23 cellular contexts compared by ENCODE assay signal in the genomic region with DNA sequence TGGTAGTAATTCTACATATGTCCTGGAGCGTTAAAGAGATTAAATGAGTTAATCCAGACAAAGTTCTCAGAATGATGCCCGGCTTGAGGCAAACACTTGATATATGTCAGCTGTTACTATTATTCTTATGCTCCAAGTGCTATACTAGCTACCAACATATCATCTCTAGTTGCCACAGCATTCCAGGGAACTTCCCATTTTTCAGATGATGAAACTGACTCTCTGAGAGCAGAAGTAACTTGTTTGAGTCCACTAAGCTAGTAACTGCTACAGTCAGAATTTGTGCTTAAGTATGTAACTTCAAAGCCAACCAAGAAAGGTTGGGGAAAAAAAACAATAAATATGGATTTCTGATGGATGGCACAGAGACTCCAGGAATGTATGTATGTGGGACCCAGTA.
"Had no signal": no experiment of that assay in that cellular context is flagged by ENCODE, and none has a peak within 500 bp of the region (broad histone marks: within the 10 kb centered on the region; RNA-seq: fewer than 3 reads in every experiment).

No MANE protein-coding gene starts in this region.

- DNase-seq: activated B cell treated with CpG ODN at 0.5 μM for 24 hours; activated CD4-positive, alpha-beta T cell treated with anti-CD3 and anti-CD28 coated beads for 36 hours; activated CD4-positive, alpha-beta T cell treated with anti-CD3 and anti-CD28 coated beads, Interleukin-2, amount 50 U/mL, for 48 hours; activated CD8-positive, alpha-beta memory T cell treated with anti-CD3 and anti-CD28 coated beads, Interleukin-2, amount 50 U/mL, for 48 hours; activated naive CD4-positive, alpha-beta T cell; activated T-cell treated with anti-CD3 and anti-CD28 coated beads, Interleukin-2, amount 50 U/mL, for 4 hours; adrenal gland; brain microvascular endothelial cell; caudate nucleus; effector CD4-positive, alpha-beta T cell; erythroblast; kidney; naive B cell; occipital lobe; stimulated activated CD4-positive, alpha-beta T cell treated with anti-CD3 and anti-CD28 coated beads, Interleukin-4, amount 100 ng/mL, for 24 hours; T1000; tibial artery had no signal

- H3K9me3 Mint-ChIP-seq: activated B cell treated with CpG ODN at 0.5 μM for 24 hours; activated T-cell treated with anti-CD3 and anti-CD28 coated beads, Interleukin-2, amount 50 U/mL, for 4 hours; activated T-helper 2 cell treated with anti-CD3 and anti-CD28 coated beads, Interferon-gamma antibody, Interleukin-2, Interleukin-4, amounts not matched to agents 10 μg/mL and 5 μg/mL and 100 μg/mL, durations not matched to agents 14 hours and 24 hours and 36 hours; dendritic cell treated with granulocyte-macrophage colony-stimulating factor and Interleukin-4, amounts not matched to agents 40 ng/mL and 50 ng/mL, for 4 days; naive B cell; stimulated activated naive CD8-positive, alpha-beta T cell treated with anti-CD3 and anti-CD28 coated beads, Interleukin-15, Interleukin-2, amounts not matched to agents 100 ng/mL and 50 ng/mL, for 24 hours had no signal

- H3K27ac ChIP-seq: brain microvascular endothelial cell, tibial artery had no signal

- ATAC-seq: activated CD4-positive, alpha-beta T cell treated with anti-CD3 and anti-CD28 coated beads for 36 hours; activated T-cell treated with anti-CD3 and anti-CD28 coated beads, Interleukin-2, amount 50 U/mL, for 4 hours had no signal

- H3K9me3 ChIP-seq: adrenal gland, ascending aorta, tibial artery had no signal

- H3K27me3 ChIP-seq: adrenal gland, ascending aorta, brain microvascular endothelial cell, tibial artery had no signal

- H3K4me3 Mint-ChIP-seq: activated B cell treated with CpG ODN at 0.5 μM for 24 hours; activated CD4-positive, alpha-beta T cell treated with anti-CD3 and anti-CD28 coated beads for 36 hours; activated naive CD8-positive, alpha-beta T cell; activated T-cell treated with anti-CD3 and anti-CD28 coated beads, Interleukin-2, amount 50 U/mL, for 4 hours; dendritic cell treated with granulocyte-macrophage colony-stimulating factor and Interleukin-4, amounts not matched to agents 40 ng/mL and 50 ng/mL, for 4 days; naive B cell; stimulated activated naive CD8-positive, alpha-beta T cell treated with anti-CD3 and anti-CD28 coated beads, Interleukin-15, Interleukin-2, amounts not matched to agents 100 ng/mL and 50 ng/mL, for 24 hours had no signal

- H3K4me3 ChIP-seq: adrenal gland, ascending aorta, lung, tibial artery had no signal

- H3K27ac Mint-ChIP-seq: activated B cell treated with CpG ODN at 0.5 μM for 24 hours; activated CD4-positive, alpha-beta T cell treated with anti-CD3 and anti-CD28 coated beads for 36 hours; activated naive CD8-positive, alpha-beta T cell; activated T-helper 2 cell treated with anti-CD3 and anti-CD28 coated beads, Interferon-gamma antibody, Interleukin-2, Interleukin-4, amounts not matched to agents 10 μg/mL and 5 μg/mL and 100 μg/mL, durations not matched to agents 14 hours and 24 hours and 36 hours; stimulated activated naive CD8-positive, alpha-beta T cell treated with anti-CD3 and anti-CD28 coated beads, Interleukin-15, Interleukin-2, amounts not matched to agents 100 ng/mL and 50 ng/mL, for 24 hours had no signal

- H3K27me3 Mint-ChIP-seq: activated B cell treated with CpG ODN at 0.5 μM for 24 hours; activated CD4-positive, alpha-beta T cell treated with anti-CD3 and anti-CD28 coated beads for 36 hours; activated naive CD8-positive, alpha-beta T cell; dendritic cell treated with granulocyte-macrophage colony-stimulating factor and Interleukin-4, amounts not matched to agents 40 ng/mL and 50 ng/mL, for 4 days; naive B cell; stimulated activated naive CD8-positive, alpha-beta T cell treated with anti-CD3 and anti-CD28 coated beads, Interleukin-15, Interleukin-2, amounts not matched to agents 100 ng/mL and 50 ng/mL, for 24 hours had no signal

- H3K4me1 Mint-ChIP-seq: activated B cell treated with CpG ODN at 0.5 μM for 24 hours; activated CD4-positive, alpha-beta T cell treated with anti-CD3 and anti-CD28 coated beads for 36 hours; naive B cell had no signal
